In the genomic region with DNA sequence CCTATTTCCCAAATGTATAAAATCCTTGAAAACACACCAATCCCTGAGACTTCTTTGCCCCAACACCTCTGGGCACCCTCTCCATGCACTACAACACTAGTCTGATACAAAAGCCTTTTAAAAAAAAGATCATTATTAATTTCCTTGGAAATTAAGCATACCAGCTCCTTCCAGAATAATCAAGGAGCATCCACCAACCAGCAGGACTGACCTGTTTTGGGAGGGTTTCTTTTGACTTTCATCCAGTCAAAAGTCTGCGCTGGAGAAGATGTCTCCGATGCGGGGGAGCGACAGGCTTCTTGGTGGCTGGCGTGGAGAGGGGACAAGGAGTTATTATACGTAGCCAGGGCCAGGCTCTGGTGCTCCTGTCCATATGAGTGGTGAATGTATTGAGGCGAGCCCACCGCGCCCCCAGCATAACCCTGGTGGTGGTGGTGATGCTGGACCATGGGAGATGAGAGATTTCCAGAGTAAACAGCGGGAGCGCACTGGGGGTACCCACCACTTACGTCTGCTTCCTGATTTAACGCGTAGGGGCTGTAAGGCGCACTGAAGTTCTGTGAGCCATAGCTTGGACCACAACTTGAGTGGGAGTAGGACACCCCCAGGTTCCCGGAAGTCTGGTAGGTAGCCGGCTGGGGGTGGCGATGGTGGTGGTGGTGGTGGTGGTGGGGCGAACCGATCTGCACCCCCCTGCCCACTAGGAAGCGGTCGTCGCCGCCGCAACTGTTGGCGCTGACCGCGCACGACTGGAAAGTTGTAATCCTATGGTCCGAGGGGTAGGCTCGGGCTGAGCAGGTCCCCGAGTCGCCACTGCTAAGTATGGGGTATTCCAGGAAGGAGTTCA, we compare ENCODE assay signal across 8 cellular contexts. TPM values are rescaled to one million over a fixed set of nuclear protein-coding genes. Genes with fewer than 3 reads are reported as not detected.
DNase-seq lines count a peak whose midpoint lies in the region; ATAC-seq, FAIRE-seq and TF ChIP-seq lines count a peak whose summit lies in the region.

No MANE protein-coding gene starts in this region.

- peak; percentile 12 for DNase-seq in astrocyte (ENCODE audit: low read depth)
- no peak for DNase-seq in central memory CD4-positive, alpha-beta T cell
- no peak for DNase-seq in NCI-H1417 treated with DMSO at 0.1 percent for 48 hours (lab: John Stamatoyannopoulos, UW)
- no peak for DNase-seq in mesenteric fat pad (ENCODE audit: low spot score)
- no peak for DNase-seq in HPDE6-E6E7 (ENCODE audit: extremely low spot score)

- peak; percentile 19 for ATAC-seq in GM18511 (IDR thresholded peaks at IDR 0.05; ENCODE audit: unreplicated experiment)
- peak; percentile 4 for ATAC-seq in HG03571 (IDR thresholded peaks at IDR 0.05; ENCODE audit: unreplicated experiment)

- peaks cover 2% of the 10 kb centered on the region for H3K4me1 Mint-ChIP-seq in astrocyte (ENCODE audit: low read depth, unreplicated experiment)

- H3K27me3 ChIP-seq in astrocyte (ENCODE audit: insufficient read depth, low read length) (peaks cover 77% of the 10 kb centered on the region), mucosa of rectum (ENCODE audit: control insufficient read depth in 2 of 2, insufficient read depth in 2 of 2, low read length in 2 of 2) (no peaks in the 10 kb centered on the region)

- FAIRE-seq in astrocyte (lab: Jason Lieb, UNC): no peak

- H3K79me2 ChIP-seq in astrocyte (ENCODE audit: insufficient read depth, low read length): peaks cover 37% of the 10 kb centered on the region

- peaks cover 35% of the 10 kb centered on the region for H3K9me3 Mint-ChIP-seq in astrocyte (ENCODE audit: unreplicated experiment)

- peak overlapping the region; percentile 91 for H3K4me2 ChIP-seq in astrocyte (ENCODE audit: low read length)

- peak overlapping the region; percentile 94 for H3K27ac Mint-ChIP-seq in astrocyte (ENCODE audit: unreplicated experiment)

- peaks cover 93% of the 10 kb centered on the region for H3K27me3 Mint-ChIP-seq in astrocyte (ENCODE audit: low read depth, unreplicated experiment)

- peak overlapping the region; percentile 83 for H3K4me3 Mint-ChIP-seq in astrocyte (ENCODE audit: unreplicated experiment)

- TF ChIP-seq CTCF in astrocyte (IDR thresholded peaks at IDR 0.05; ENCODE audit: insufficient read depth, low read depth, low read length): no peak

- H2AFZ ChIP-seq in astrocyte (ENCODE audit: low read depth, low read length): peak overlapping the region; percentile 71

- H3K36me3 Mint-ChIP-seq in astrocyte (ENCODE audit: low read depth, unreplicated experiment): peaks cover 2% of the 10 kb centered on the region

- peaks cover 8% of the 10 kb centered on the region for H4K20me1 ChIP-seq in astrocyte (ENCODE audit: insufficient read depth, low read length)

- no peak overlapping the region for H3K9ac ChIP-seq in astrocyte (ENCODE audit: low read length)
- H3K9ac ChIP-seq in mucosa of rectum (ENCODE audit: low read depth in 1 of 2, low read length in 2 of 2): peak overlapping the region; percentile 56 to 92

- H3K4me1 ChIP-seq in astrocyte (ENCODE audit: insufficient read depth, low read length): no peaks in the 10 kb centered on the region
- H3K4me1 ChIP-seq in mucosa of rectum (ENCODE audit: control insufficient read depth in 2 of 2, insufficient read depth in 2 of 2, low read length in 2 of 2): peaks cover 24 to 34% of the 10 kb centered on the region in 2 donors

- H3K4me3 ChIP-seq in astrocyte (ENCODE audit: insufficient read depth, low read depth, low read length) (peak overlapping the region; percentile 58), mucosa of rectum (ENCODE audit: low read length in 2 of 2) (peak overlapping the region; percentile 71 to 93)

- no peaks in the 10 kb centered on the region for H3K9me3 ChIP-seq in astrocyte (ENCODE audit: insufficient read depth, low read depth, low read length)
- H3K9me3 ChIP-seq in mucosa of rectum (ENCODE audit: control insufficient read depth in 2 of 2, low read length in 2 of 2): no peaks in the 10 kb centered on the region

- H3K27ac ChIP-seq in astrocyte (ENCODE audit: low read depth, low read length): no peak overlapping the region
- peak overlapping the region; percentile 50 to 94 for H3K27ac ChIP-seq in mucosa of rectum (ENCODE audit: low read depth in 2 of 2, low read length in 2 of 2)

- H3K36me3 ChIP-seq in astrocyte (ENCODE audit: insufficient read depth, low read length): no peaks in the 10 kb centered on the region
- peaks cover 0 to 6% of the 10 kb centered on the region in 2 donors for H3K36me3 ChIP-seq in mucosa of rectum (ENCODE audit: control insufficient read depth in 2 of 2, insufficient read depth in 2 of 2, low read length in 2 of 2)

RNA-seq across cellular contexts. Expression of a gene that starts 0.5 kb away (rescaled TPM):
- total RNA-seq in astrocyte: 0.23 TPM in 1 of 2 replicates, not detected in the other
- 1.3 TPM for total RNA-seq in mesenteric fat pad

RNA-seq across cellular contexts. Expression of a gene that starts 7.2 kb away (rescaled TPM):
- not detected in 2 replicates for total RNA-seq in astrocyte
- total RNA-seq in mesenteric fat pad: 1.2 TPM

RNA-seq across cellular contexts. Expression of a gene that starts 35.3 kb away (rescaled TPM):
- total RNA-seq in astrocyte: not detected in 2 replicates
- total RNA-seq in mesenteric fat pad: 4.0 TPM

RNA-seq across cellular contexts. Expression of a gene that starts 48.2 kb away (rescaled TPM):
- total RNA-seq in astrocyte (not detected in 2 replicates), mesenteric fat pad (15.3 TPM)

RNA-seq across cellular contexts. Expression of a gene that starts 52.3 kb away (rescaled TPM):
- total RNA-seq in astrocyte: not detected in 2 replicates
- total RNA-seq in mesenteric fat pad: 3.1 TPM
